Comparison of ENCODE assay signal across 8 cellular contexts in genomic region chr13:34076943-34077703, GRCh38.
DNase-seq lines count a peak whose midpoint lies in the region; ATAC-seq and TF ChIP-seq lines count a peak whose summit lies in the region.

No MANE protein-coding gene starts in this region.

- POLR2A ChIA-PET in CD4-positive, alpha-beta T cell (lab: Charles Lee), result no interaction called here

- peak; percentile 45 for TF ChIP-seq CTCF in GM12865 (IDR thresholded peaks at IDR 0.05; ENCODE audit: insufficient read depth, low read depth, low read length, missing control alignments)
- TF ChIP-seq CTCF in CD4-positive, alpha-beta T cell (IDR thresholded peaks at IDR 0.05), result no peak

- no peak overlapping the region for H3K4me3 Mint-ChIP-seq in CD4-positive, alpha-beta T cell
- no peak overlapping the region for H3K4me3 Mint-ChIP-seq in activated naive CD4-positive, alpha-beta T cell treated with anti-CD3 and anti-CD28 coated beads for 36 hours

- H2BK15ac ChIP-seq in mesenchymal stem cell (ENCODE audit: low read depth, poor library complexity, severe bottlenecking), result no peak overlapping the region

- H4K91ac ChIP-seq in mesenchymal stem cell (ENCODE audit: low read length), result no peak overlapping the region

- no peaks in the 10 kb centered on the region for H3K27me3 Mint-ChIP-seq in CD4-positive, alpha-beta T cell
- no peaks in the 10 kb centered on the region for H3K27me3 Mint-ChIP-seq in activated naive CD4-positive, alpha-beta T cell treated with anti-CD3 and anti-CD28 coated beads for 36 hours (ENCODE audit: low read depth)

- no peaks in the 10 kb centered on the region for H3K36me3 Mint-ChIP-seq in CD4-positive, alpha-beta T cell (ENCODE audit: low read depth)
- no peaks in the 10 kb centered on the region for H3K36me3 Mint-ChIP-seq in activated naive CD4-positive, alpha-beta T cell treated with anti-CD3 and anti-CD28 coated beads for 36 hours (ENCODE audit: low read depth)

- ATAC-seq in GM19395 (IDR thresholded peaks at IDR 0.05; ENCODE audit: unreplicated experiment) (no peak), HG03045 (IDR thresholded peaks at IDR 0.05; ENCODE audit: unreplicated experiment) (no peak)
- ATAC-seq in CD4-positive, alpha-beta T cell (ENCODE audit: poor library complexity), result no peak

- H2BK120ac ChIP-seq in mesenchymal stem cell (ENCODE audit: low read depth, low read length), result no peak overlapping the region

- no peaks in the 10 kb centered on the region for H3K27me3 ChIP-seq in mesenchymal stem cell (ENCODE audit: control insufficient read depth in 1 of 2, insufficient read depth in 1 of 2, low read length in 2 of 2)
- H3K27me3 ChIP-seq in CD4-positive, alpha-beta T cell (ENCODE audit: control insufficient read depth, insufficient read depth, low read length), result no peaks in the 10 kb centered on the region

- H3K9me3 Mint-ChIP-seq in CD4-positive, alpha-beta T cell, result no peaks in the 10 kb centered on the region
- peaks cover 4% of the 10 kb centered on the region for H3K9me3 Mint-ChIP-seq in activated naive CD4-positive, alpha-beta T cell treated with anti-CD3 and anti-CD28 coated beads for 36 hours

- no peak overlapping the region for H3K4ac ChIP-seq in mesenchymal stem cell (ENCODE audit: low read depth in 1 of 2, low read length in 2 of 2)

- no peak overlapping the region for H4K8ac ChIP-seq in mesenchymal stem cell (ENCODE audit: low read length)

- no peaks in the 10 kb centered on the region for H3K79me1 ChIP-seq in mesenchymal stem cell (replicated peaks; ENCODE audit: low read length, poor library complexity, severe bottlenecking)

- H3K4me2 ChIP-seq in mesenchymal stem cell (ENCODE audit: low read length, poor library complexity, severe bottlenecking), result no peak overlapping the region

- peak; percentile 20 for DNase-seq in GM12865 (ENCODE audit: low read depth)
- DNase-seq in NAMALWA (ENCODE audit: low spot score), result peak; percentile 50
- DNase-seq in T47D (ENCODE audit: low read depth in 1 of 2, low spot score in 1 of 2), result peak; percentile 4 to 29
- peak; percentile 53 for DNase-seq in mesenchymal stem cell
- DNase-seq in CD4-positive, alpha-beta T cell, result no peak
- no peak for DNase-seq in activated naive CD4-positive, alpha-beta T cell treated with anti-CD3 and anti-CD28 coated beads for 36 hours

- H3K27ac ChIP-seq in mesenchymal stem cell (ENCODE audit: low read length, poor library complexity, severe bottlenecking), result no peak overlapping the region
- no peak overlapping the region for H3K27ac ChIP-seq in CD4-positive, alpha-beta T cell (ENCODE audit: low read depth, low read length)

- no peaks in the 10 kb centered on the region for H3K4me1 Mint-ChIP-seq in CD4-positive, alpha-beta T cell (ENCODE audit: low read depth)
- H3K4me1 Mint-ChIP-seq in activated naive CD4-positive, alpha-beta T cell treated with anti-CD3 and anti-CD28 coated beads for 36 hours (ENCODE audit: low read depth), result no peaks in the 10 kb centered on the region

- intact Hi-C loops in CD4-positive, alpha-beta T cell (cut with DNase I, micrococcal nuclease), result no loop called here
- intact Hi-C loops in activated naive CD4-positive, alpha-beta T cell treated with anti-CD3 and anti-CD28 coated beads for 36 hours (cut with micrococcal nuclease), result loop anchor here (5.0 kb wide), 1 partner anchor 275 kb away; no protein-coding TSS in a partner anchor

- H3K4me3 ChIP-seq in GM12865 (ENCODE audit: low read depth, low read length) (no peak overlapping the region), mesenchymal stem cell (ENCODE audit: insufficient read depth in 1 of 2, low read depth in 1 of 2, low read length in 2 of 2) (no peak overlapping the region)

- no peaks in the 10 kb centered on the region for H3K9me3 ChIP-seq in mesenchymal stem cell (ENCODE audit: control insufficient read depth, low read length)
- H3K9me3 ChIP-seq in CD4-positive, alpha-beta T cell (ENCODE audit: control insufficient read depth, low read length), result no peaks in the 10 kb centered on the region

- no peak overlapping the region for H2AFZ ChIP-seq in mesenchymal stem cell (ENCODE audit: low read depth, low read length)

- peak overlapping the region; percentile 41 for H3K9ac ChIP-seq in mesenchymal stem cell (ENCODE audit: low read length)

- no peak overlapping the region for H2BK5ac ChIP-seq in mesenchymal stem cell (ENCODE audit: low read depth, low read length, poor library complexity, severe bottlenecking)

- no peak overlapping the region for H2BK12ac ChIP-seq in mesenchymal stem cell (ENCODE audit: low read length in 2 of 2)

- CTCF ChIA-PET in CD4-positive, alpha-beta T cell (lab: Charles Lee), result no interaction called here
- CTCF ChIA-PET in activated naive CD4-positive, alpha-beta T cell treated with anti-CD3 and anti-CD28 coated beads for 36 hours (lab: Charles Lee), result interaction anchor here (0.6 kb wide), 1 partner anchor 20 kb away, joined by 3 read pairs; no protein-coding TSS in a partner anchor

- 38% methylated on average over 4 of the region's 4 CpGs for WGBS in mesenchymal stem cell

- no peak overlapping the region for H3K23ac ChIP-seq in mesenchymal stem cell (ENCODE audit: low read length in 2 of 2)

- no peak overlapping the region for H3K14ac ChIP-seq in mesenchymal stem cell (ENCODE audit: low read length in 2 of 2)

- in situ Hi-C loops in T47D (cut with HindIII; ENCODE audit: low pct_unique_long_range_greater_than_20kb, low sequenced_read_pairs), result no loop called here

- no peaks in the 10 kb centered on the region for H3K36me3 ChIP-seq in mesenchymal stem cell (ENCODE audit: control insufficient read depth in 1 of 2, insufficient read depth in 2 of 2, low read depth in 1 of 2, low read length in 2 of 2)

- no peak overlapping the region for H3K18ac ChIP-seq in mesenchymal stem cell (ENCODE audit: low read depth in 1 of 2, low read length in 2 of 2)

- H2AK5ac ChIP-seq in mesenchymal stem cell (ENCODE audit: low read length, severe bottlenecking), result no peak overlapping the region

- H3K27ac Mint-ChIP-seq in CD4-positive, alpha-beta T cell, result no peak overlapping the region
- no peak overlapping the region for H3K27ac Mint-ChIP-seq in activated naive CD4-positive, alpha-beta T cell treated with anti-CD3 and anti-CD28 coated beads for 36 hours

- H3K4me1 ChIP-seq in mesenchymal stem cell (ENCODE audit: control insufficient read depth, insufficient read depth, low read depth, low read length), result no peaks in the 10 kb centered on the region

Comparison
In these comparisons a context has a peak if more than half of its experiments do, and no peak if none do; other contexts are left out.
1. DNase-seq: peak in GM12865 (single experiment), NAMALWA (single experiment), T47D (2 of 2) and mesenchymal stem cell (single experiment); none in CD4-positive, alpha-beta T cell (0 of 10) and activated naive CD4-positive, alpha-beta T cell treated with anti-CD3 and anti-CD28 coated beads for 36 hours (single experiment).